8 cellular contexts compared by ENCODE assay signal in genomic region chr17:83201206-83202001, GRCh38.
DNase-seq lines count a peak whose midpoint lies in the region; ATAC-seq and TF ChIP-seq lines count a peak whose summit lies in the region.

No MANE protein-coding gene starts in this region.

- H4K91ac ChIP-seq in neuronal stem cell (ENCODE audit: low read depth, low read length, poor library complexity): no peak overlapping the region

- H3K27me3 ChIP-seq in subcutaneous abdominal adipose tissue (ENCODE audit: control insufficient read depth in 5 of 5, insufficient read depth in 4 of 5, low read length in 5 of 5) (no peaks in the 10 kb centered on the region), neuronal stem cell (ENCODE audit: control insufficient read depth in 3 of 3, insufficient read depth in 3 of 3, low read depth in 1 of 3, low read length in 3 of 3) (peaks cover 0 to 2% (median 0%) of the 10 kb centered on the region in 3 experiments)

- no peak overlapping the region for H3K18ac ChIP-seq in neuronal stem cell (ENCODE audit: low read length)

- H3K27ac ChIP-seq in subcutaneous abdominal adipose tissue (ENCODE audit: low read depth, low read length) (peak overlapping the region; percentile 88), neuronal stem cell (replicated peaks; ENCODE audit: low read length) (no peak overlapping the region)

- no peak overlapping the region for H4K8ac ChIP-seq in neuronal stem cell (ENCODE audit: low read depth, low read length)

- no peaks in the 10 kb centered on the region for H3K27me3 Mint-ChIP-seq in T-helper 2 cell treated with Interferon-gamma antibody and Interleukin-4, amounts not matched to agents 5 μg/mL and 100 μg/mL, for 36 hours (ENCODE audit: low read depth)
- H3K27me3 Mint-ChIP-seq in activated naive CD8-positive, alpha-beta T cell treated with anti-CD3 and anti-CD28 coated beads, Interleukin-2, amount 10 ng/mL, durations not matched to agents 7 days and 5 days: no peaks in the 10 kb centered on the region

- H3K4me1 ChIP-seq in subcutaneous abdominal adipose tissue (ENCODE audit: control insufficient read depth in 5 of 5, insufficient read depth in 5 of 5, low read length in 5 of 5): peaks cover 28 to 81% (median 71%) of the 10 kb centered on the region in 5 donors
- H3K4me1 ChIP-seq in neuronal stem cell (ENCODE audit: control insufficient read depth in 2 of 2, insufficient read depth in 1 of 2, low read depth in 1 of 2, low read length in 2 of 2): no peaks in the 10 kb centered on the region

- no peak overlapping the region for H2BK12ac ChIP-seq in neuronal stem cell (ENCODE audit: low read length)

- H3K9ac ChIP-seq in subcutaneous abdominal adipose tissue (ENCODE audit: low read length in 5 of 5) (peak overlapping the region in 4 of 5 donors; percentile 6 to 70 (median 54)), neuronal stem cell (ENCODE audit: low read depth, low read length, poor library complexity) (no peak overlapping the region)

- intact Hi-C loops in lower leg skin (cut with DNase I; ENCODE audit: low total_unique reads): no loop called here

- TF ChIP-seq CTCF in lower leg skin (IDR thresholded peaks at IDR 0.05): no peak

- H2BK120ac ChIP-seq in neuronal stem cell (ENCODE audit: low read depth, low read length): no peak overlapping the region

- H3K36me3 ChIP-seq in subcutaneous abdominal adipose tissue (ENCODE audit: control insufficient read depth in 5 of 5, insufficient read depth in 5 of 5, low read length in 5 of 5) (no peaks in the 10 kb centered on the region), neuronal stem cell (replicated peaks in 1 of 2; ENCODE audit: control insufficient read depth in 2 of 2, insufficient read depth in 2 of 2, low read length in 2 of 2) (no peaks in the 10 kb centered on the region)

- no peak overlapping the region for H2AK5ac ChIP-seq in neuronal stem cell (ENCODE audit: low read depth, low read length)

- H3K9me3 ChIP-seq in subcutaneous abdominal adipose tissue (ENCODE audit: control insufficient read depth in 5 of 5, low read length in 5 of 5) (no peaks in the 10 kb centered on the region), neuronal stem cell (replicated peaks in 1 of 2; ENCODE audit: control insufficient read depth in 2 of 2, insufficient read depth in 1 of 2, low read depth in 1 of 2, low read length in 2 of 2) (peaks cover 12 to 40% of the 10 kb centered on the region in 2 donors)

- H2BK5ac ChIP-seq in neuronal stem cell (ENCODE audit: low read length): no peak overlapping the region

- peaks cover 2% of the 10 kb centered on the region for H3K79me1 ChIP-seq in neuronal stem cell (ENCODE audit: low read depth, low read length)

- peak overlapping the region; percentile 94 for H3K27ac Mint-ChIP-seq in T-helper 2 cell treated with Interferon-gamma antibody and Interleukin-4, amounts not matched to agents 5 μg/mL and 100 μg/mL, for 36 hours
- peak overlapping the region; percentile 97 for H3K27ac Mint-ChIP-seq in activated naive CD8-positive, alpha-beta T cell treated with anti-CD3 and anti-CD28 coated beads, Interleukin-2, amount 10 ng/mL, durations not matched to agents 7 days and 5 days

- H3K4me3 ChIP-seq in lower leg skin (ENCODE audit: low read depth, poor library complexity, severe bottlenecking) (no peak overlapping the region), subcutaneous abdominal adipose tissue (ENCODE audit: low read depth in 1 of 5, low read length in 5 of 5) (no peak overlapping the region), neuronal stem cell (ENCODE audit: low read length in 2 of 2) (peak overlapping the region in 1 of 2 donors; percentile 37)

- DNase-seq in T-helper 2 cell treated with Interferon-gamma antibody and Interleukin-4, amounts not matched to agents 5 μg/mL and 100 μg/mL, for 36 hours (ENCODE audit: low spot score): peak; percentile 3
- DNase-seq in T-helper 2 cell (no peak), lower leg skin (ENCODE audit: low spot score in 2 of 2) (peak; percentile 15 to 70), AML-193 (lab: John Stamatoyannopoulos, UW) (no peak), neuronal stem cell (ENCODE audit: low spot score) (no peak)
- no peak for DNase-seq in activated naive CD8-positive, alpha-beta T cell treated with anti-CD3 and anti-CD28 coated beads, Interleukin-2, amount 10 ng/mL, durations not matched to agents 7 days and 5 days
- DNase-seq in stimulated activated CD4-positive, alpha-beta T cell treated with anti-CD3 and anti-CD28 coated beads, Interleukin-4, amount 100 ng/mL, for 24 hours: no peak

- no peak overlapping the region for H3K4me2 ChIP-seq in neuronal stem cell (ENCODE audit: insufficient read depth, low read length, poor library complexity, severe bottlenecking)

- no peak overlapping the region for H2BK15ac ChIP-seq in neuronal stem cell (ENCODE audit: low read length)

- no peaks in the 10 kb centered on the region for H3K9me3 Mint-ChIP-seq in T-helper 2 cell treated with Interferon-gamma antibody and Interleukin-4, amounts not matched to agents 5 μg/mL and 100 μg/mL, for 36 hours
- no peaks in the 10 kb centered on the region for H3K9me3 Mint-ChIP-seq in activated naive CD8-positive, alpha-beta T cell treated with anti-CD3 and anti-CD28 coated beads, Interleukin-2, amount 10 ng/mL, durations not matched to agents 7 days and 5 days

- no peaks in the 10 kb centered on the region for H3K36me3 Mint-ChIP-seq in T-helper 2 cell treated with Interferon-gamma antibody and Interleukin-4, amounts not matched to agents 5 μg/mL and 100 μg/mL, for 36 hours (ENCODE audit: low read depth)
- no peaks in the 10 kb centered on the region for H3K36me3 Mint-ChIP-seq in activated naive CD8-positive, alpha-beta T cell treated with anti-CD3 and anti-CD28 coated beads, Interleukin-2, amount 10 ng/mL, durations not matched to agents 7 days and 5 days

- H3K4me1 Mint-ChIP-seq in T-helper 2 cell treated with Interferon-gamma antibody and Interleukin-4, amounts not matched to agents 5 μg/mL and 100 μg/mL, for 36 hours (ENCODE audit: low read depth): peaks cover 47% of the 10 kb centered on the region
- H3K4me1 Mint-ChIP-seq in activated naive CD8-positive, alpha-beta T cell treated with anti-CD3 and anti-CD28 coated beads, Interleukin-2, amount 10 ng/mL, durations not matched to agents 7 days and 5 days: peaks cover 43% of the 10 kb centered on the region

- TF ChIP-seq POLR2A in lower leg skin (IDR thresholded peaks at IDR 0.05): no peak

- H2AFZ ChIP-seq in neuronal stem cell (ENCODE audit: low read length): no peak overlapping the region

- H3K23ac ChIP-seq in neuronal stem cell (ENCODE audit: low read depth, low read length, poor library complexity): no peak overlapping the region

- ATAC-seq in activated naive CD8-positive, alpha-beta T cell treated with anti-CD3 and anti-CD28 coated beads, Interleukin-2, amount 10 ng/mL, durations not matched to agents 7 days and 5 days (ENCODE audit: low read depth): no peak

- H3K14ac ChIP-seq in neuronal stem cell (ENCODE audit: low read length): no peak overlapping the region

- no peak overlapping the region for H3K4ac ChIP-seq in neuronal stem cell (ENCODE audit: low read length)

- H3K4me3 Mint-ChIP-seq in T-helper 2 cell treated with Interferon-gamma antibody and Interleukin-4, amounts not matched to agents 5 μg/mL and 100 μg/mL, for 36 hours: no peak overlapping the region
- peak overlapping the region; percentile 86 for H3K4me3 Mint-ChIP-seq in activated naive CD8-positive, alpha-beta T cell treated with anti-CD3 and anti-CD28 coated beads, Interleukin-2, amount 10 ng/mL, durations not matched to agents 7 days and 5 days

- POLR2A ChIA-PET in activated naive CD8-positive, alpha-beta T cell treated with anti-CD3 and anti-CD28 coated beads, Interleukin-2, amount 10 ng/mL, durations not matched to agents 7 days and 5 days (lab: Charles Lee): interaction anchor here (0.8 to 3.5 kb wide), 8 partner anchors 75 to 425 kb away, joined by 3 to 11 read pairs (median 4); no protein-coding TSS in a partner anchor

- 85 to 90% methylated on average over 9 of the region's 9 CpGs for WGBS in lower leg skin, 2 donors
- WGBS in neuronal stem cell (ENCODE audit: extremely low coverage in 2 of 2, insufficient read length in 2 of 2, insufficient replicate concordance in 1 of 2), 2 donors: no CpG with 5 or more reads among the region's 9 CpGs

Comparison
In these comparisons a context has a peak if more than half of its experiments do, and no peak if none do; other contexts are left out.
1. DNase-seq: peak in T-helper 2 cell treated with Interferon-gamma antibody and Interleukin-4, amounts not matched to agents 5 μg/mL and 100 μg/mL, for 36 hours (single experiment) and lower leg skin (2 of 2); none in T-helper 2 cell (0 of 5), activated naive CD8-positive, alpha-beta T cell treated with anti-CD3 and anti-CD28 coated beads, Interleukin-2, amount 10 ng/mL, durations not matched to agents 7 days and 5 days (single experiment), AML-193 (0 of 2), stimulated activated CD4-positive, alpha-beta T cell treated with anti-CD3 and anti-CD28 coated beads, Interleukin-4, amount 100 ng/mL, for 24 hours (single experiment) and neuronal stem cell (single experiment).